ENCODE assay signal across 30 cellular contexts in the genomic region with DNA sequence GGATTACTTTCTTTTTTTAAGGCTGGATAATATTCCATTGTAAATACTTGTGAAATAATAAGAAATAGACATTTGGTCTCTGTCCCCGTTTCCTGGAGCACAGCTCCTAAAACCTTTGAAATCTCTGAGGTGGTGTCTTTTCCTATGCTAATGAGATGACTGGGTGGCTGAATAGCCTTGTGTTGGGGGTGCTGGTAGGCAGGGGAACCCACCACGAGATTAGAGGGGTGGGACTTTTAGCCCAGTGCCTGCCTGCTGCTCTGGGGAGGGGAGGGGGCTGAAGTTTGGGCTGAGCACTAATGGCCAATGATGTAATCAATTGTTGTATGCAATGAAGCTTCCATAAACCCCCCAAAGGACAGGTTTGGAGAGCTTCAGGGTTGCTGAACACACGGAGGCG.
"Had no signal": no experiment of that assay in that cellular context is flagged by ENCODE, and none has a peak within 500 bp of the region (broad histone marks: within the 10 kb centered on the region; RNA-seq: fewer than 3 reads in every experiment).

No MANE protein-coding gene starts in this region.

- H3K4me3 Mint-ChIP-seq: dendritic cell treated with granulocyte-macrophage colony-stimulating factor and Interleukin-4, amounts not matched to agents 40 ng/mL and 50 ng/mL, for 4 days; endodermal cell; mesothelial cell of epicardium; naive B cell; nephron; stimulated activated effector memory CD8-positive, alpha-beta T cell treated with anti-CD3 and anti-CD28 coated beads, Interleukin-12 subunit alpha, Interleukin-12 subunit beta, amount 100 ng/mL, for 72 hours had no signal

- H3K4me1 Mint-ChIP-seq: endodermal cell had no signal

- H3K36me3 ChIP-seq: colonic mucosa, gastrocnemius medialis, ovary, sigmoid colon, stomach, thyroid gland, vagina had no signal

- H3K9me3 ChIP-seq: colonic mucosa, gastrocnemius medialis, mucosa of descending colon, ovary, psoas muscle, sigmoid colon, stomach, thyroid gland, vagina had no signal

- H3K27ac Mint-ChIP-seq: dendritic cell treated with granulocyte-macrophage colony-stimulating factor and Interleukin-4, amounts not matched to agents 40 ng/mL and 50 ng/mL, for 4 days; endodermal cell; mesothelial cell of epicardium; naive B cell; nephron; stimulated activated effector memory CD8-positive, alpha-beta T cell treated with anti-CD3 and anti-CD28 coated beads, Interleukin-12 subunit alpha, Interleukin-12 subunit beta, amount 100 ng/mL, for 72 hours had no signal

- H3K4me1 ChIP-seq: colonic mucosa, gastrocnemius medialis, psoas muscle, stomach, thyroid gland, vagina had no signal

- DNase-seq: colonic mucosa; effector CD8-positive, alpha-beta T cell; endodermal cell; foreskin fibroblast; gastrocnemius medialis; head of caudate nucleus; kidney; mesenchymal stem cell; mucosa of descending colon; naive B cell; nucleus accumbens; ovary; posterior cingulate gyrus; psoas muscle; right cardiac atrium; sigmoid colon; stimulated activated CD4-positive, alpha-beta T cell treated with anti-CD3 and anti-CD28 coated beads, Interleukin-2, amount 100 ng/mL, for 24 hours; stimulated activated CD4-positive, alpha-beta T cell treated with anti-CD3 and anti-CD28 coated beads, Interleukin-4, amount 100 ng/mL, for 24 hours; stimulated activated naive CD4-positive, alpha-beta T cell treated with Interleukin-2 at 50 U/mL for 16 hours; stomach; thyroid gland; trophoblast cell had no signal

- H3K4me3 ChIP-seq: colonic mucosa, gastrocnemius medialis, mucosa of descending colon, ovary, psoas muscle, sigmoid colon, stomach, thyroid gland, vagina had no signal

- H3K36me3 Mint-ChIP-seq: mesothelial cell of epicardium; naive B cell; stimulated activated effector memory CD8-positive, alpha-beta T cell treated with anti-CD3 and anti-CD28 coated beads, Interleukin-12 subunit alpha, Interleukin-12 subunit beta, amount 100 ng/mL, for 72 hours had no signal

- H3K27me3 Mint-ChIP-seq: dendritic cell treated with granulocyte-macrophage colony-stimulating factor and Interleukin-4, amounts not matched to agents 40 ng/mL and 50 ng/mL, for 4 days had no signal

- H3K27ac ChIP-seq: colonic mucosa, epithelial cell of prostate, gastrocnemius medialis, ovary, psoas muscle, sigmoid colon, stomach, thyroid gland, vagina had no signal

- ATAC-seq: esophagus mucosa; gastrocnemius medialis; left lobe of liver; mucosa of descending colon; psoas muscle; right cardiac atrium; stimulated activated effector memory CD8-positive, alpha-beta T cell treated with anti-CD3 and anti-CD28 coated beads, Interleukin-12 subunit alpha, Interleukin-12 subunit beta, amount 100 ng/mL, for 72 hours had no signal

- H3K9me3 Mint-ChIP-seq: dendritic cell treated with granulocyte-macrophage colony-stimulating factor and Interleukin-4, amounts not matched to agents 40 ng/mL and 50 ng/mL, for 4 days; endodermal cell; naive B cell; stimulated activated effector memory CD8-positive, alpha-beta T cell treated with anti-CD3 and anti-CD28 coated beads, Interleukin-12 subunit alpha, Interleukin-12 subunit beta, amount 100 ng/mL, for 72 hours had no signal

- H3K27me3 ChIP-seq: colonic mucosa, gastrocnemius medialis, ovary, sigmoid colon, stomach, thyroid gland, vagina had no signal
